Comparison of ENCODE assay signal across 20 cellular contexts in genomic region chr6:160115421-160115820, GRCh38. TPM values are rescaled to one million over a fixed set of nuclear protein-coding genes. Genes with fewer than 3 reads are reported as not detected.
"Had no signal": no experiment of that assay in that cellular context is flagged by ENCODE, and none has a peak within 500 bp of the region (broad histone marks: within the 10 kb centered on the region; RNA-seq: fewer than 3 reads in every experiment).

No MANE protein-coding gene starts in this region.

- H3K27me3 ChIP-seq: dorsolateral prefrontal cortex, hepatocyte, neutrophil, right atrium auricular region, testis, transverse colon had no signal

- H3K4me1 Mint-ChIP-seq: memory B cell; nephron; stimulated activated effector memory CD8-positive, alpha-beta T cell treated with anti-CD3 and anti-CD28 coated beads, Interleukin-12 subunit alpha, Interleukin-12 subunit beta, amount 100 ng/mL, for 72 hours had no signal

- H3K4me3 Mint-ChIP-seq: memory B cell; mesothelial cell of epicardium; nephron; stimulated activated effector memory CD8-positive, alpha-beta T cell treated with anti-CD3 and anti-CD28 coated beads, Interleukin-12 subunit alpha, Interleukin-12 subunit beta, amount 100 ng/mL, for 72 hours; stimulated activated naive CD8-positive, alpha-beta T cell treated with anti-CD3 and anti-CD28 coated beads, Interleukin-15, Interleukin-2, amounts not matched to agents 100 ng/mL and 50 ng/mL, for 24 hours had no signal

- H3K4me1 ChIP-seq: lower lobe of right lung, right atrium auricular region, testis, transverse colon had no signal

- ATAC-seq: left colon had no signal

- DNase-seq: central memory CD4-positive, alpha-beta T cell; cortex of kidney; dorsolateral prefrontal cortex; effector CD8-positive, alpha-beta T cell; head of caudate nucleus; lower lobe of right lung; stimulated activated CD4-positive, alpha-beta T cell treated with anti-CD3 and anti-CD28 coated beads, Interleukin-4, amount 100 ng/mL, for 1 hour; stimulated activated CD8-positive, alpha-beta memory T cell treated with anti-CD3 and anti-CD28 coated beads, Interleukin-4, amount 100 ng/mL, for 48 hours; testis; transverse colon had no signal

- H3K27me3 Mint-ChIP-seq: memory B cell; stimulated activated naive CD8-positive, alpha-beta T cell treated with anti-CD3 and anti-CD28 coated beads, Interleukin-15, Interleukin-2, amounts not matched to agents 100 ng/mL and 50 ng/mL, for 24 hours had no signal

- H3K36me3 ChIP-seq: lower lobe of right lung, transverse colon had no signal

- H3K9me3 Mint-ChIP-seq: memory B cell; nephron; stimulated activated effector memory CD8-positive, alpha-beta T cell treated with anti-CD3 and anti-CD28 coated beads, Interleukin-12 subunit alpha, Interleukin-12 subunit beta, amount 100 ng/mL, for 72 hours had no signal

- H3K4me3 ChIP-seq: dorsolateral prefrontal cortex, hepatocyte, lower lobe of right lung, right atrium auricular region, smooth muscle cell, transverse colon had no signal

- H3K9me3 ChIP-seq: lower lobe of right lung, neutrophil, right atrium auricular region, testis, transverse colon had no signal

- H3K27ac ChIP-seq: dorsolateral prefrontal cortex, hepatocyte, lower lobe of right lung, neutrophil, right atrium auricular region, testis, transverse colon had no signal

- H3K27ac Mint-ChIP-seq: memory B cell; mesothelial cell of epicardium; nephron; stimulated activated effector memory CD8-positive, alpha-beta T cell treated with anti-CD3 and anti-CD28 coated beads, Interleukin-12 subunit alpha, Interleukin-12 subunit beta, amount 100 ng/mL, for 72 hours; stimulated activated naive CD8-positive, alpha-beta T cell treated with anti-CD3 and anti-CD28 coated beads, Interleukin-15, Interleukin-2, amounts not matched to agents 100 ng/mL and 50 ng/mL, for 24 hours had no signal

RNA-seq across cellular contexts. Expression of gene SLC22A1, which starts 6.2 kb away (rescaled TPM):
- total RNA-seq: right atrium auricular region had no signal
